In the genomic region with DNA sequence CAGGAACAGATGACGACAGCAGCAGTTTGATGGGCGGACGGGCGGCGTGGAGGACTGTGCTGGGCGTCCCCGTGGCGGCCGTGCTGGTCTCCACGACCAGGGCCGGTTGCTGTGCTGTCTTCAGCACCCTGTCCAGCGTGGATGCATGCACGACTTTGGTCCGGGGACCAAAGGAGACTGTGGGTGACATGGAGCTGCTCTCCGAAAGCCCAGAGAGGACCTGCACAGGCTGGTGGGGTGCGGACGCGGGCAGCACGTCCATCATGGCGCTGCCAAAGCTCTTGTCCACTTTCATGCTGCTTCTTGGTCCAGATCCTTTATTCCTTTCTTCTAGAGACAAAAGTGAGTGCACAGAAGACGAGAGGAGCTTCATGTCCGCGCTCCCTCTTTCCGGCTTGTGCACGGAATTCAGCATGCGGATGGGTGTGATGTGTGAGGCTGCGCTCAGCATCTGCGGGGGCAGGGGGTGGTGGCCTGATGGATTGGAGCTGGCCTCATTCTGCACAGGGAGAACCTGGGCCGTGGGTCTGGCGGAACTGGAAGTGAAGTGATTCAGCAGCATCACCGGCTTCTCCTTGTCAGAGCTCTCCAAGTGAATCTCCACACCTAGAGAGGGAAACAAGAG, we compare ENCODE assay signal across 27 cellular contexts.
"Had no signal": no experiment of that assay in that cellular context is flagged by ENCODE, and none has a peak within 500 bp of the region (broad histone marks: within the 10 kb centered on the region; RNA-seq: fewer than 3 reads in every experiment).

No MANE protein-coding gene starts in this region.

- H3K4me1 Mint-ChIP-seq: activated naive CD4-positive, alpha-beta T cell treated with anti-CD3 and anti-CD28 coated beads, Interleukin-2, amount 50 U/mL, for 24 hours had no signal

- H3K27ac Mint-ChIP-seq: activated CD8-positive, alpha-beta T cell treated with anti-CD3 and anti-CD28 coated beads, Interleukin-2, amount 10 ng/mL, durations not matched to agents 7 days and 5 days; activated naive CD4-positive, alpha-beta T cell treated with anti-CD3 and anti-CD28 coated beads, Interleukin-2, amount 50 U/mL, for 24 hours; T-helper 2 cell treated with Interferon-gamma antibody and Interleukin-4, amounts not matched to agents 5 μg/mL and 100 μg/mL, for 36 hours had no signal

- H3K4me3 Mint-ChIP-seq: activated CD8-positive, alpha-beta T cell treated with anti-CD3 and anti-CD28 coated beads, Interleukin-2, amount 10 ng/mL, durations not matched to agents 7 days and 5 days; activated naive CD4-positive, alpha-beta T cell treated with anti-CD3 and anti-CD28 coated beads, Interleukin-2, amount 50 U/mL, for 24 hours; T-helper 2 cell treated with Interferon-gamma antibody and Interleukin-4, amounts not matched to agents 5 μg/mL and 100 μg/mL, for 36 hours had no signal

- DNase-seq: activated CD4-positive, alpha-beta T cell treated with anti-CD3 and anti-CD28 coated beads for 4 hours; activated CD4-positive, alpha-beta T cell treated with anti-CD3 and anti-CD28 coated beads, Interleukin-2, amount 50 U/mL, for 4 hours; activated CD8-positive, alpha-beta memory T cell treated with anti-CD3 and anti-CD28 coated beads, Interleukin-2, amount 50 U/mL, for 48 hours; activated CD8-positive, alpha-beta T cell treated with anti-CD3 and anti-CD28 coated beads, Interleukin-2, amount 10 ng/mL, durations not matched to agents 7 days and 5 days; activated effector memory CD4-positive, alpha-beta T cell treated with Interleukin-2 at 50 U/mL for 16 hours; activated naive CD4-positive, alpha-beta T cell; activated T-cell treated with anti-CD3 and anti-CD28 coated beads, Interleukin-2, amount 50 U/mL, for 1 hour; amniotic stem cell; Karpas-422; MM.1S; NCI-H1105; NCI-H1436; NCI-H1694 treated with DMSO at 0.1 percent for 48 hours; NCI-H2029 treated with DMSO at 0.1 percent for 48 hours; NCI-H510A treated with DMSO at 0.1 percent for 48 hours; NCI-H69; NK-92 treated with Interleukin-12 subunit alpha and Interleukin-12 subunit beta, amount 100 ng/mL, for 24 hours; OCI-M1; Right ventricle myocardium superior; RPMI8226; SW 1271 had no signal

- H3K27me3 Mint-ChIP-seq: activated naive CD4-positive, alpha-beta T cell treated with anti-CD3 and anti-CD28 coated beads, Interleukin-2, amount 50 U/mL, for 24 hours had no signal

- H3K9me3 Mint-ChIP-seq: activated naive CD4-positive, alpha-beta T cell treated with anti-CD3 and anti-CD28 coated beads, Interleukin-2, amount 50 U/mL, for 24 hours; T-helper 2 cell treated with Interferon-gamma antibody and Interleukin-4, amounts not matched to agents 5 μg/mL and 100 μg/mL, for 36 hours had no signal

- ATAC-seq: activated CD4-positive, CD25-positive, alpha-beta regulatory T cell treated with anti-CD3 and anti-CD28 coated beads, Interleukin-2, amount 50 U/mL, for 24 hours; activated CD8-positive, alpha-beta T cell treated with anti-CD3 and anti-CD28 coated beads, Interleukin-2, amount 10 ng/mL, durations not matched to agents 7 days and 5 days; body of pancreas; Panc1; SK-N-SH treated with all-trans-retinoic acid at 6 μM for 48 hours had no signal
